In genomic region chr5:149550608-149551226, GRCh38 we compare ENCODE assay signal across 8 cellular contexts. TPM values are rescaled to one million over a fixed set of nuclear protein-coding genes. Genes with fewer than 3 reads are reported as not detected.
DNase-seq lines count a peak whose midpoint lies in the region; TF ChIP-seq lines count a peak whose summit lies in the region.

No MANE protein-coding gene starts in this region.

- H3K27ac ChIP-seq in HUES48 (ENCODE audit: low read depth, low read length) (peak overlapping the region; percentile 100), spleen (peak overlapping the region; percentile 96 to 100 (median 98))

- WGBS in spleen, 5 donors, result 0% methylated on average over 38 to 39 of the region's 39 CpGs

- H3K36me3 ChIP-seq in HUES48 (ENCODE audit: control insufficient read depth, insufficient read depth, low read length), result peaks cover 36% of the 10 kb centered on the region
- H3K36me3 ChIP-seq in spleen, result peaks cover 0 to 41% (median 14%) of the 10 kb centered on the region in 6 donors

- H3K9ac ChIP-seq in HUES48 (ENCODE audit: low read depth, low read length), result peak overlapping the region; percentile 96

- intact Hi-C loops in spleen (cut with DNase I; ENCODE audit: low total_unique reads), result no loop called here

- TF ChIP-seq CTCF in spleen (IDR thresholded peaks at IDR 0.05 in 8 of 11, conservative IDR thresholded peaks at IDR 0.05 in 3 of 11), result no peak

- H3K27ac Mint-ChIP-seq in activated naive CD8-positive, alpha-beta T cell treated with anti-CD3 and anti-CD28 coated beads for 36 hours, result peak overlapping the region; percentile 94

- H3K27me3 ChIP-seq in HUES48 (ENCODE audit: control insufficient read depth, insufficient read depth, low read length) (no peaks in the 10 kb centered on the region), spleen (replicated peaks in 1 of 7) (no peaks in the 10 kb centered on the region)

- no peaks in the 10 kb centered on the region for H3K9me3 Mint-ChIP-seq in activated naive CD8-positive, alpha-beta T cell treated with anti-CD3 and anti-CD28 coated beads for 36 hours

- no peak for TF ChIP-seq POLR2A in spleen (IDR thresholded peaks at IDR 0.05)

- H3K4me3 ChIP-seq in HUES48 (ENCODE audit: low read depth, low read length) (peak overlapping the region; percentile 100), iPS-11a (ENCODE audit: low read depth, low read length) (peak overlapping the region; percentile 98), spleen (peak overlapping the region; percentile 53 to 92 (median 83))

- H3K4me1 ChIP-seq in HUES48 (ENCODE audit: control insufficient read depth, insufficient read depth, low read length) (peaks cover 17% of the 10 kb centered on the region), spleen (peaks cover 39 to 65% (median 49%) of the 10 kb centered on the region in 6 donors)

- H3K9me3 ChIP-seq in HUES48 (ENCODE audit: control insufficient read depth, insufficient read depth, low read length) (no peaks in the 10 kb centered on the region), spleen (no peaks in the 10 kb centered on the region)

- no peaks in the 10 kb centered on the region for H3K27me3 Mint-ChIP-seq in activated naive CD8-positive, alpha-beta T cell treated with anti-CD3 and anti-CD28 coated beads for 36 hours

- peak overlapping the region; percentile 97 for H3K4me3 Mint-ChIP-seq in activated naive CD8-positive, alpha-beta T cell treated with anti-CD3 and anti-CD28 coated beads for 36 hours

- H3K36me3 Mint-ChIP-seq in activated naive CD8-positive, alpha-beta T cell treated with anti-CD3 and anti-CD28 coated beads for 36 hours, result peaks cover 41% of the 10 kb centered on the region

- peaks cover 32% of the 10 kb centered on the region for H3K4me1 Mint-ChIP-seq in activated naive CD8-positive, alpha-beta T cell treated with anti-CD3 and anti-CD28 coated beads for 36 hours

- peak; percentile 9 to 15 for DNase-seq in stimulated activated CD4-positive, alpha-beta T cell treated with anti-CD3 and anti-CD28 coated beads, Interleukin-15, amount 100 ng/mL, for 1 hour (ENCODE audit: low read depth in 1 of 2, low spot score in 1 of 2)
- DNase-seq in stimulated activated CD4-positive, alpha-beta T cell treated with anti-CD3 and anti-CD28 coated beads, Interleukin-15, amount 100 ng/mL, for 24 hours, result no peak
- DNase-seq in activated naive CD8-positive, alpha-beta T cell treated with anti-CD3 and anti-CD28 coated beads for 36 hours, result peak; percentile 13
- no peak for DNase-seq in spleen
- no peak for DNase-seq in DMS153 (lab: John Stamatoyannopoulos, UW)
- DNase-seq in NCI-H446 treated with DMSO at 0.1 percent for 48 hours (lab: John Stamatoyannopoulos, UW), result no peak

RNA-seq across cellular contexts. Expression of gene CSNK1A1, which starts 0.5 kb away (rescaled TPM):
- 100 to 1,000 TPM; 182 to 185 TPM for total RNA-seq in activated naive CD8-positive, alpha-beta T cell treated with anti-CD3 and anti-CD28 coated beads for 36 hours
- total RNA-seq in spleen, result 100 to 1,000 TPM; 165 to 223 (median 196) TPM
- 10 to 100 TPM; 31.9 to 64.7 (median 43.4) TPM for polyA plus RNA-seq in spleen

RNA-seq across cellular contexts. Expression of gene ARHGEF37, which starts 30.6 kb away (rescaled TPM):
- total RNA-seq in activated naive CD8-positive, alpha-beta T cell treated with anti-CD3 and anti-CD28 coated beads for 36 hours, result 1 to 10 TPM; 1.4 to 2.3 TPM
- total RNA-seq in spleen, result 1 to 10 TPM in 6 of 7 donors, under 1 TPM in 1; 0.77 to 3.5 (median 1.4) TPM
- 1 to 10 TPM in 1 of 3 donors, under 1 TPM in 2; 0.99 to 1.3 (median 1.00) TPM for polyA plus RNA-seq in spleen

Comparison
In these comparisons a context has a peak if more than half of its experiments do, and no peak if none do; other contexts are left out.
1. DNase-seq: peak in stimulated activated CD4-positive, alpha-beta T cell treated with anti-CD3 and anti-CD28 coated beads, Interleukin-15, amount 100 ng/mL, for 1 hour (2 of 2) and activated naive CD8-positive, alpha-beta T cell treated with anti-CD3 and anti-CD28 coated beads for 36 hours (single experiment); none in stimulated activated CD4-positive, alpha-beta T cell treated with anti-CD3 and anti-CD28 coated beads, Interleukin-15, amount 100 ng/mL, for 24 hours (single experiment), spleen (single experiment), DMS153 (single experiment) and NCI-H446 treated with DMSO at 0.1 percent for 48 hours (single experiment).
2. Peak in every context shown above with its lines, with median percentiles within 50 percentile points of each other: H3K4me3 ChIP-seq.